8 cellular contexts compared by ENCODE assay signal in genomic region chr7:2313450-2314208, GRCh38. TPM values are rescaled to one million over a fixed set of nuclear protein-coding genes. Genes with fewer than 3 reads are reported as not detected.
DNase-seq lines count a peak whose midpoint lies in the region; ATAC-seq, FAIRE-seq and TF ChIP-seq lines count a peak whose summit lies in the region.

No MANE protein-coding gene starts in this region.

- TSS peak; percentile 50 for BruUV-seq in endothelial cell of umbilical vein (replicated peaks; lab: Mats Ljungman, UMichigan)

- no peak for FAIRE-seq in endothelial cell of umbilical vein (lab: Jason Lieb, UNC)

- CTCF ChIA-PET in endothelial cell of umbilical vein (lab: Charles Lee), result no interaction called here

- POLR2A ChIA-PET in endothelial cell of umbilical vein (lab: Charles Lee), result interaction anchor here (0.6 kb wide), 1 partner anchor 76 kb away, joined by 12 read pairs; no protein-coding TSS in a partner anchor

- DNase-seq in GM10266 (ENCODE audit: extremely low spot score) (peak; percentile 50), RWPE2 (ENCODE audit: low spot score) (peak; percentile 63), endothelial cell of umbilical vein (ENCODE audit: low read depth, low spot score) (no peak), COLO829 (ENCODE audit: low spot score) (no peak), SK-N-DZ (ENCODE audit: low spot score) (no peak)

- no peaks in the 10 kb centered on the region for H4K20me1 ChIP-seq in endothelial cell of umbilical vein (replicated peaks; ENCODE audit: control insufficient read depth, extremely low read depth, insufficient read depth, low read length)

- H3K79me2 ChIP-seq in endothelial cell of umbilical vein (ENCODE audit: control insufficient read depth, insufficient read depth, low read length), result peaks cover 9% of the 10 kb centered on the region

- intact Hi-C loops in endothelial cell of umbilical vein (cut with micrococcal nuclease), result loop anchor here (1.0 kb wide), 2 partner anchors 41 to 64 kb away; partner anchors contain the start of gene EIF3B

- H3K4me2 ChIP-seq in endothelial cell of umbilical vein (ENCODE audit: insufficient read depth, low read length), result peak overlapping the region; percentile 67

- H3K4me3 ChIP-seq in RWPE2 (ENCODE audit: severe bottlenecking), result peak overlapping the region; percentile 79
- peak overlapping the region; percentile 58 to 90 (median 67) for H3K4me3 ChIP-seq in endothelial cell of umbilical vein (replicated peaks in 1 of 3; ENCODE audit: insufficient read depth in 1 of 3, low read depth in 1 of 3, low read length in 3 of 3)
- H3K4me3 ChIP-seq in muscle layer of duodenum (ENCODE audit: low read depth in 1 of 2, low read length in 2 of 2), result peak overlapping the region; percentile 74 to 83

- dilution Hi-C loops in endothelial cell of umbilical vein (cut with MboI; ENCODE audit: extremely low pct_ligation_motif_present, low sequenced_read_pairs), result no loop called here

- no peak for TF ChIP-seq CTCF in GM10266 (IDR thresholded peaks at IDR 0.05; ENCODE audit: control insufficient read depth, insufficient read depth, low read depth, missing control alignments)
- no peak for TF ChIP-seq CTCF in RWPE2 (IDR thresholded peaks at IDR 0.05; ENCODE audit: poor library complexity, severe bottlenecking)
- TF ChIP-seq CTCF in endothelial cell of umbilical vein (IDR thresholded peaks at IDR 0.05; ENCODE audit: extremely low read depth in 1 of 2, insufficient read depth in 1 of 2, low read depth in 1 of 2, low read length in 2 of 2), result no peak

- H2AFZ ChIP-seq in endothelial cell of umbilical vein (ENCODE audit: low read depth, low read length), result peak overlapping the region; percentile 81

- H3K4me1 ChIP-seq in RWPE2 (ENCODE audit: insufficient read depth, poor library complexity, severe bottlenecking) (peaks cover 11% of the 10 kb centered on the region), endothelial cell of umbilical vein (ENCODE audit: control insufficient read depth, extremely low read depth, insufficient read depth, low read length) (peaks cover 6% of the 10 kb centered on the region), muscle layer of duodenum (ENCODE audit: control insufficient read depth in 1 of 2, insufficient read depth in 2 of 2, low read length in 2 of 2) (peaks cover 0 to 5% of the 10 kb centered on the region in 2 donors)

- ATAC-seq in HG02763 (IDR thresholded peaks at IDR 0.05; ENCODE audit: unreplicated experiment) (peak; percentile 7), RWPE2 (ENCODE audit: low read depth) (peak; percentile 24; the same call in 2 of the 3 replicates), GM21360 (IDR thresholded peaks at IDR 0.05; ENCODE audit: unreplicated experiment) (no peak)

- H3K9me3 ChIP-seq in RWPE2 (ENCODE audit: severe bottlenecking) (no peaks in the 10 kb centered on the region), endothelial cell of umbilical vein (replicated peaks; ENCODE audit: control insufficient read depth, insufficient read depth, low read length) (no peaks in the 10 kb centered on the region), muscle layer of duodenum (ENCODE audit: control insufficient read depth in 1 of 2, low read length in 2 of 2) (no peaks in the 10 kb centered on the region)

- peak overlapping the region; percentile 74 for H3K9ac ChIP-seq in endothelial cell of umbilical vein (replicated peaks; ENCODE audit: extremely low read depth, insufficient read depth, low read length)

- no peaks in the 10 kb centered on the region; the same call in 1 of the 2 replicates for H3K36me3 ChIP-seq in RWPE2 (ENCODE audit: low read depth)
- H3K36me3 ChIP-seq in endothelial cell of umbilical vein (ENCODE audit: control insufficient read depth in 2 of 2, extremely low read depth in 1 of 2, insufficient read depth in 2 of 2, low read length in 2 of 2), result no peaks in the 10 kb centered on the region
- no peaks in the 10 kb centered on the region for H3K36me3 ChIP-seq in muscle layer of duodenum (ENCODE audit: control insufficient read depth in 1 of 2, insufficient read depth in 2 of 2, low read length in 2 of 2)

- peak overlapping the region; percentile 62 for H3K27ac ChIP-seq in RWPE2 (ENCODE audit: poor library complexity, severe bottlenecking)
- H3K27ac ChIP-seq in endothelial cell of umbilical vein (ENCODE audit: insufficient read depth, low read depth, low read length), result peak overlapping the region; percentile 30
- H3K27ac ChIP-seq in muscle layer of duodenum (ENCODE audit: low read length), result peak overlapping the region; percentile 51

- H3K27me3 ChIP-seq in RWPE2 (ENCODE audit: insufficient read depth, poor library complexity, severe bottlenecking) (no peaks in the 10 kb centered on the region), endothelial cell of umbilical vein (ENCODE audit: control insufficient read depth in 2 of 2, insufficient read depth in 2 of 2, low read length in 2 of 2) (no peaks in the 10 kb centered on the region), muscle layer of duodenum (ENCODE audit: low read depth, low read length) (no peaks in the 10 kb centered on the region)

- H3K9me1 ChIP-seq in endothelial cell of umbilical vein (replicated peaks; ENCODE audit: control insufficient read depth, extremely low read depth, insufficient read depth, low read length), result no peaks in the 10 kb centered on the region

- TF ChIP-seq POLR2A in endothelial cell of umbilical vein (IDR thresholded peaks at IDR 0.05; ENCODE audit: low read depth, low read length), result no peak

TF ChIP-seq in endothelial cell of umbilical vein, 7 proteins besides CTCF, POLR2A, EP300 and RAD21:
- TF ChIP-seq JUN (IDR thresholded peaks at IDR 0.05; ENCODE audit: borderline replicate concordance, insufficient read depth, insufficient read length, low read depth) (no peak), EZH2 (IDR thresholded peaks at IDR 0.05; ENCODE audit: borderline replicate concordance, low read depth, low read length, severe bottlenecking) (no peak), GATA2 (IDR thresholded peaks at IDR 0.05; ENCODE audit: insufficient read depth, insufficient read length, low read depth, low read length) (no peak), FOS (IDR thresholded peaks at IDR 0.05; ENCODE audit: borderline replicate concordance, insufficient read depth, low read length) (no peak), MYC (IDR thresholded peaks at IDR 0.05; ENCODE audit: low read depth, low read length) (no peak), POLR2AphosphoS5 (IDR thresholded peaks at IDR 0.05; ENCODE audit: insufficient read depth, low read depth, low read length) (no peak), MAX (IDR thresholded peaks at IDR 0.05; ENCODE audit: insufficient read depth, insufficient read length) (no peak)

RNA-seq across cellular contexts. Expression of gene SNX8, which starts 0.6 kb away (rescaled TPM):
- total RNA-seq in endothelial cell of umbilical vein, result 41.4 and 50.3 TPM in 2 replicates
- 24.5 and 49.1 TPM in 2 replicates for polyA plus RNA-seq in endothelial cell of umbilical vein
- 30.5 and 36.6 TPM in 2 replicates for polyA plus RNA-seq in endothelial cell of umbilical vein (2011; cell fraction: cytosol; rRNA removed)
- polyA plus RNA-seq in endothelial cell of umbilical vein (2011; cell fraction: nucleus; rRNA removed), result 26.5 and 43.8 TPM in 2 replicates
- 38.1 and 40.2 TPM in 2 replicates for polyA plus RNA-seq in endothelial cell of umbilical vein (2012)
- 47.8 and 61.4 TPM in 2 replicates for polyA minus RNA-seq in endothelial cell of umbilical vein
- 24.5 TPM for polyA minus RNA-seq in endothelial cell of umbilical vein (2011; cell fraction: cytosol; rRNA and poly(A)+ RNA removed)
- polyA minus RNA-seq in endothelial cell of umbilical vein (2011; cell fraction: nucleus; rRNA and poly(A)+ RNA removed), result 19.8 and 21.1 TPM in 2 replicates
- 15.7 and 16.1 TPM in 2 replicates for polyA plus RNA-seq in SK-N-DZ (2014; cell fraction: cytosol; rRNA removed)
- 10.7 and 12.9 TPM in 2 replicates for polyA plus RNA-seq in SK-N-DZ (2014; cell fraction: nucleus; rRNA removed)

RNA-seq across cellular contexts. Expression of gene EIF3B, which starts 41.0 kb away (rescaled TPM):
- 198 and 207 TPM in 2 replicates for total RNA-seq in endothelial cell of umbilical vein
- 104 and 107 TPM in 2 replicates for polyA plus RNA-seq in endothelial cell of umbilical vein
- polyA plus RNA-seq in endothelial cell of umbilical vein (2011; cell fraction: cytosol; rRNA removed), result 93.2 and 103 TPM in 2 replicates
- 273 and 313 TPM in 2 replicates for polyA plus RNA-seq in endothelial cell of umbilical vein (2011; cell fraction: nucleus; rRNA removed)
- 163 and 181 TPM in 2 replicates for polyA plus RNA-seq in endothelial cell of umbilical vein (2012)
- 113 and 145 TPM in 2 replicates for polyA minus RNA-seq in endothelial cell of umbilical vein
- polyA minus RNA-seq in endothelial cell of umbilical vein (2011; cell fraction: cytosol; rRNA and poly(A)+ RNA removed), result 136 TPM
- polyA minus RNA-seq in endothelial cell of umbilical vein (2011; cell fraction: nucleus; rRNA and poly(A)+ RNA removed), result 83.3 and 97.0 TPM in 2 replicates
- polyA plus RNA-seq in SK-N-DZ (2014; cell fraction: cytosol; rRNA removed), result 251 and 260 TPM in 2 replicates
- polyA plus RNA-seq in SK-N-DZ (2014; cell fraction: nucleus; rRNA removed), result 404 TPM in 2 replicates

Comparison
In these comparisons a context has a peak if more than half of its experiments do, and no peak if none do; other contexts are left out.
1. DNase-seq: peak in GM10266 (single experiment) and RWPE2 (single experiment); none in endothelial cell of umbilical vein (single experiment), COLO829 (single experiment) and SK-N-DZ (single experiment).
2. Peak in every context shown above with its lines, with median percentiles within 50 percentile points of each other: H3K27ac ChIP-seq and H3K4me3 ChIP-seq.